8 cellular contexts compared by ENCODE assay signal in genomic region chr14:71050227-71050823, GRCh38.
DNase-seq lines count a peak whose midpoint lies in the region; ATAC-seq and FAIRE-seq lines count a peak whose summit lies in the region.

No MANE protein-coding gene starts in this region.

- DNase-seq in AML-193 (lab: John Stamatoyannopoulos, UW) (peak; percentile 21 to 23), GM19239 (ENCODE audit: insufficient read length, low spot score) (no peak), SW480 (ENCODE audit: low spot score) (peak; percentile 24), kidney tubule cell (ENCODE audit: low spot score) (peak; percentile 14), LoVo (ENCODE audit: low spot score) (no peak)

- peak; percentile 4 for FAIRE-seq in GM19239 (lab: Jason Lieb, UNC)

- ATAC-seq in GM18867 (IDR thresholded peaks at IDR 0.05; ENCODE audit: unreplicated experiment) (no peak), GM19351 (IDR thresholded peaks at IDR 0.05; ENCODE audit: unreplicated experiment) (no peak), GM19452 (IDR thresholded peaks at IDR 0.05; ENCODE audit: unreplicated experiment) (no peak)

Comparison
In these comparisons a context has a peak if more than half of its experiments do, and no peak if none do; other contexts are left out.
1. DNase-seq: peak in AML-193 (2 of 2), SW480 (single experiment) and kidney tubule cell (single experiment); none in GM19239 (single experiment) and LoVo (single experiment).